ENCODE assay signal across 14 cellular contexts in the genomic region with DNA sequence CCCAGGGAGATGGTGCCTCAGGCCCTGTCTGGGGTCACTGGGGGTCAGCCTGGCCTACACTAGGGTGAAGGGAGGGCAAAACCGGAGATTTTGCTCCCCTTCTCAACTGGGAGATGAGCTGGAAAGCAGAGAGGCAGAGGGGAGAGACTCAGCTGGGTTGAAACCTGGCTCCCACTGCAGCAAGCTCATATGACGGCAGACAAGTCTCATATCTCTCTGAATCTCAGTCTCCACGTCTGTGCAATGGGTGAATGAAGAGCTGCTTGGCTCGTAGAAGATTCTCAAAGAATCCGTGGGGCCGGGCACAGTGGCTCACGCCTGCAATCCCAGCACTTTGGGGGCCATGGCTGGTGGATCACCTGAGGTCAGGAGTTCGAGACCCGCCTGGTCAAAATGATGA. TPM values are rescaled to one million over a fixed set of nuclear protein-coding genes. Genes with fewer than 3 reads are reported as not detected.
DNase-seq lines count a peak whose midpoint lies in the region; ATAC-seq, FAIRE-seq and TF ChIP-seq lines count a peak whose summit lies in the region.
"Had no signal": no experiment of that assay in that cellular context is flagged by ENCODE, and none has a peak within 500 bp of the region (broad histone marks: within the 10 kb centered on the region; RNA-seq: fewer than 3 reads in every experiment).

No MANE protein-coding gene starts in this region.

- H3K27me3 Mint-ChIP-seq in Caco-2 (ENCODE audit: insufficient read depth, unreplicated experiment), result no peaks in the 10 kb centered on the region

- no TSS peak for BruUV-seq in Caco-2 (replicated peaks; lab: Mats Ljungman, UMichigan)
- no TSS peak for BruUV-seq in Panc1 (replicated peaks; lab: Mats Ljungman, UMichigan)

- H3K4me2 ChIP-seq in keratinocyte (ENCODE audit: control insufficient read depth, extremely low read depth, insufficient read depth, low read depth, low read length), result no peak overlapping the region

- H3K9me3 ChIP-seq in Caco-2, result no peaks in the 10 kb centered on the region
- H3K9me3 ChIP-seq in Panc1 (ENCODE audit: control insufficient read depth, insufficient read depth, low read depth, low read length), result no peaks in the 10 kb centered on the region
- H3K9me3 ChIP-seq in keratinocyte (ENCODE audit: control insufficient read depth, low read depth, low read length), result no peaks in the 10 kb centered on the region
- H3K9me3 ChIP-seq in spleen, result no peaks in the 10 kb centered on the region
- H3K9me3 ChIP-seq: ascending aorta, prostate gland had no signal

- H3K4me1 Mint-ChIP-seq in Caco-2 (ENCODE audit: low read depth, unreplicated experiment), result peaks cover 19% of the 10 kb centered on the region

- no peak for FAIRE-seq in keratinocyte (lab: Jason Lieb, UNC)

- no peaks in the 10 kb centered on the region for H3K36me3 Mint-ChIP-seq in Caco-2 (ENCODE audit: insufficient read depth, unreplicated experiment)

- H3K4me3 Mint-ChIP-seq in Caco-2 (ENCODE audit: unreplicated experiment), result no peak overlapping the region

- TF ChIP-seq POLR2A in spleen (IDR thresholded peaks at IDR 0.05), result no peak

- TF ChIP-seq CTCF in Caco-2 (IDR thresholded peaks at IDR 0.05; ENCODE audit: insufficient read depth in 1 of 2, low read depth in 1 of 2, low read length in 1 of 2, severe bottlenecking in 1 of 2, unreplicated experiment in 1 of 2), result no peak
- TF ChIP-seq CTCF in Panc1 (IDR thresholded peaks at IDR 0.05), result no peak
- no peak for TF ChIP-seq CTCF in keratinocyte (optimal IDR thresholded peaks at IDR 0.05 in 1 of 3, IDR thresholded peaks at IDR 0.05 in 1 of 3, conservative IDR thresholded peaks at IDR 0.05 in 1 of 3; ENCODE audit: extremely low read depth in 1 of 3, insufficient read depth in 2 of 3, low read length in 3 of 3)
- no peak for TF ChIP-seq CTCF in spleen (IDR thresholded peaks at IDR 0.05 in 8 of 11, conservative IDR thresholded peaks at IDR 0.05 in 3 of 11)
- no peak for TF ChIP-seq CTCF in brain microvascular endothelial cell (IDR thresholded peaks at IDR 0.05; ENCODE audit: low read depth, low read length, missing control alignments)

- no peaks in the 10 kb centered on the region for H3K9me1 ChIP-seq in keratinocyte (ENCODE audit: control insufficient read depth, extremely low read depth, insufficient read depth, low read length)

- CTCF ChIA-PET in Caco-2 (lab: Charles Lee) (no interaction called here), Panc1 (lab: Charles Lee) (interaction anchor here (0.5 to 1.2 kb wide), 2 partner anchors 41 to 1463 kb away, joined by 4 to 5 read pairs; partner anchors contain the start of gene ATF6B)

- no peak overlapping the region for H2AFZ ChIP-seq in keratinocyte (ENCODE audit: control insufficient read depth, low read length)

- H3K9ac ChIP-seq in keratinocyte (ENCODE audit: control insufficient read depth, extremely low read depth, insufficient read depth, low read length), result no peak overlapping the region

- POLR2A ChIA-PET in Caco-2 (lab: Charles Lee) (no interaction called here), Panc1 (lab: Charles Lee) (no interaction called here)

- DNase-seq in Caco-2, result no peak
- no peak for DNase-seq in Panc1 (ENCODE audit: low read depth, low spot score)
- no peak for DNase-seq in keratinocyte (ENCODE audit: low read depth, low spot score)
- no peak for DNase-seq in spleen
- no peak for DNase-seq in brain microvascular endothelial cell
- no peak for DNase-seq in NCI-H1092 treated with DMSO at 0.1 percent for 48 hours (lab: John Stamatoyannopoulos, UW)
- no peak for DNase-seq in activated CD4-positive, alpha-beta T cell treated with anti-CD3 and anti-CD28 coated beads, Interleukin-2, amount 50 U/mL, for 48 hours
- DNase-seq: activated gamma-delta T cell, NCI-H2081, NCI-H526, T-helper 1 cell had no signal

- no peaks in the 10 kb centered on the region for H3K27me3 ChIP-seq in Caco-2 (replicated peaks; ENCODE audit: control insufficient read depth, insufficient read depth, low read length)
- H3K27me3 ChIP-seq in Panc1 (ENCODE audit: control insufficient read depth, insufficient read depth, low read length), result no peaks in the 10 kb centered on the region
- H3K27me3 ChIP-seq in keratinocyte (ENCODE audit: control insufficient read depth, extremely low read depth, insufficient read depth, low read length), result no peaks in the 10 kb centered on the region
- peaks cover 0 to 8% (median 0%) of the 10 kb centered on the region in 7 donors for H3K27me3 ChIP-seq in spleen (replicated peaks in 1 of 7)
- H3K27me3 ChIP-seq in brain microvascular endothelial cell (replicated peaks), result no peaks in the 10 kb centered on the region
- H3K27me3 ChIP-seq: ascending aorta had no signal

- peak overlapping the region; percentile 94 for H3K27ac Mint-ChIP-seq in Caco-2 (ENCODE audit: unreplicated experiment)

- H3K9me3 Mint-ChIP-seq in Caco-2 (ENCODE audit: unreplicated experiment), result no peaks in the 10 kb centered on the region

- ATAC-seq in Panc1, result no peak
- no peak for ATAC-seq in HG03108 (IDR thresholded peaks at IDR 0.05; ENCODE audit: unreplicated experiment)

- H3K79me2 ChIP-seq in keratinocyte (ENCODE audit: control insufficient read depth, insufficient read depth, low read length), result no peaks in the 10 kb centered on the region

- H3K4me3 ChIP-seq in Caco-2 (ENCODE audit: low read depth, low read length) (no peak overlapping the region), Panc1 (ENCODE audit: low read depth in 2 of 2, low read length in 2 of 2) (no peak overlapping the region), keratinocyte (ENCODE audit: control insufficient read depth in 2 of 3, extremely low read depth in 1 of 3, insufficient read depth in 2 of 3, low read depth in 1 of 3, low read length in 3 of 3) (no peak overlapping the region), spleen (no peak overlapping the region), brain microvascular endothelial cell (ENCODE audit: low read depth, low read length) (no peak overlapping the region)
- H3K4me3 ChIP-seq: ascending aorta, prostate gland had no signal

- dilution Hi-C loops in keratinocyte (cut with MboI; ENCODE audit: extremely low pct_ligation_motif_present, low sequenced_read_pairs), result no loop called here

- H3K27ac ChIP-seq in Panc1 (ENCODE audit: low read length) (peak overlapping the region; percentile 81), keratinocyte (ENCODE audit: control insufficient read depth, insufficient read depth, low read length) (peak overlapping the region; percentile 96), spleen (peak overlapping the region; percentile 36 to 89 (median 82)), brain microvascular endothelial cell (no peak overlapping the region)
- H3K27ac ChIP-seq: ascending aorta, prostate gland had no signal

- in situ Hi-C loops in Panc1 (cut with HindIII; ENCODE audit: low pct_unique_long_range_greater_than_20kb, low sequenced_read_pairs) (no loop called here), brain microvascular endothelial cell (cut with HindIII; ENCODE audit: low pct_ligation_motif_present, low sequenced_read_pairs) (no loop called here)

- H3K4me1 ChIP-seq in Caco-2 (peaks cover 24% of the 10 kb centered on the region), Panc1 (ENCODE audit: control insufficient read depth, insufficient read depth, low read length) (peaks cover 38% of the 10 kb centered on the region), keratinocyte (ENCODE audit: control insufficient read depth, extremely low read depth, insufficient read depth, low read length) (peaks cover 37% of the 10 kb centered on the region), spleen (peaks cover 20 to 68% (median 52%) of the 10 kb centered on the region in 6 donors)
- H3K4me1 ChIP-seq: ascending aorta, prostate gland had no signal

- 90 to 95% (median 94%) methylated on average over 9 of the region's 9 CpGs for WGBS in spleen, 5 donors

- H3K36me3 ChIP-seq in Caco-2 (ENCODE audit: control insufficient read depth, insufficient read depth, low read length) (no peaks in the 10 kb centered on the region; the same call in 1 of the 2 replicates), Panc1 (ENCODE audit: control insufficient read depth, insufficient read depth, low read length) (no peaks in the 10 kb centered on the region), keratinocyte (ENCODE audit: control insufficient read depth in 2 of 2, extremely low read depth in 1 of 2, insufficient read depth in 2 of 2, low read length in 2 of 2) (no peaks in the 10 kb centered on the region), spleen (no peaks in the 10 kb centered on the region), brain microvascular endothelial cell (replicated peaks) (no peaks in the 10 kb centered on the region)
- H3K36me3 ChIP-seq: ascending aorta, prostate gland had no signal

- intact Hi-C loops in Caco-2 (cut with micrococcal nuclease; ENCODE audit: unreplicated experiment), result loop anchor here (2.0 kb wide), 1 partner anchor 31 kb away; no protein-coding TSS in a partner anchor
- intact Hi-C loops in Panc1 (cut with micrococcal nuclease; ENCODE audit: unreplicated experiment), result no loop called here
- intact Hi-C loops in spleen (cut with DNase I; ENCODE audit: low total_unique reads), result no loop called here

- H4K20me1 ChIP-seq in keratinocyte (ENCODE audit: control insufficient read depth, extremely low read depth, insufficient read depth, low read length), result no peaks in the 10 kb centered on the region

RNA-seq across cellular contexts. Expression of gene BAK1, which starts 11.6 kb away (rescaled TPM):
- 28.5 and 29.4 TPM in 2 replicates for total RNA-seq in Caco-2 (2022)
- total RNA-seq in Panc1 (2021; ENCODE audit: unreplicated experiment), result 31.5 TPM
- 36.3 TPM for polyA plus RNA-seq in Panc1 (2012; ENCODE audit: insufficient read length)
- 61.1 to 93.0 TPM (median 71.1 TPM) in 3 replicates for polyA plus RNA-seq in keratinocyte
- polyA plus RNA-seq in keratinocyte (2011; ENCODE audit: low read depth), result 5.8 TPM
- 62.2 and 89.3 TPM in 2 replicates for polyA plus RNA-seq in keratinocyte (2011; cell fraction: cytosol; rRNA removed)
- polyA plus RNA-seq in keratinocyte (2011; cell fraction: nucleus; rRNA removed), result 43.7 and 54.2 TPM in 2 replicates
- 37.3 and 78.3 TPM in 2 replicates for polyA plus RNA-seq in keratinocyte (2012; ENCODE audit: low replicate concordance)
- polyA minus RNA-seq in keratinocyte, result 77.2 to 120 TPM (median 120 TPM) in 3 replicates
- polyA minus RNA-seq in keratinocyte (2011; cell fraction: cytosol; rRNA and poly(A)+ RNA removed), result 138 TPM
- 39.0 and 43.5 TPM in 2 replicates for polyA minus RNA-seq in keratinocyte (2011; cell fraction: nucleus; rRNA and poly(A)+ RNA removed)
- total RNA-seq in spleen, result 10 to 100 TPM; 22.6 to 34.4 (median 28.3) TPM
- polyA plus RNA-seq in spleen, result 10 to 100 TPM; 14.9 to 32.2 (median 20.6) TPM

RNA-seq across cellular contexts. Expression of gene ITPR3, which starts 29.5 kb away (rescaled TPM):
- total RNA-seq in Caco-2 (2022) (42.1 and 50.5 TPM in 2 replicates), Panc1 (2021; ENCODE audit: unreplicated experiment) (65.8 TPM), spleen (10 to 100 TPM; 42.1 to 95.6 (median 68.1) TPM)
- polyA plus RNA-seq in Panc1 (2012; ENCODE audit: insufficient read length), result 58.9 TPM
- polyA plus RNA-seq in keratinocyte (43.3 to 78.0 TPM (median 45.0 TPM) in 3 replicates), spleen (10 to 100 TPM in 2 of 3 donors, 1 to 10 TPM in 1; 9.9 to 37.9 (median 20.0) TPM)
- 43.1 TPM for polyA plus RNA-seq in keratinocyte (2011; ENCODE audit: low read depth)
- 39.3 and 57.7 TPM in 2 replicates for polyA plus RNA-seq in keratinocyte (2011; cell fraction: cytosol; rRNA removed)
- polyA plus RNA-seq in keratinocyte (2011; cell fraction: nucleus; rRNA removed), result 283 and 333 TPM in 2 replicates
- polyA plus RNA-seq in keratinocyte (2012; ENCODE audit: low replicate concordance), result 49.7 and 77.8 TPM in 2 replicates
- 101 to 338 TPM (median 132 TPM) in 3 replicates for polyA minus RNA-seq in keratinocyte
- polyA minus RNA-seq in keratinocyte (2011; cell fraction: cytosol; rRNA and poly(A)+ RNA removed), result 94.4 TPM
- polyA minus RNA-seq in keratinocyte (2011; cell fraction: nucleus; rRNA and poly(A)+ RNA removed), result 224 and 276 TPM in 2 replicates
